Comparison of ENCODE assay signal across 16 cellular contexts in the genomic region with DNA sequence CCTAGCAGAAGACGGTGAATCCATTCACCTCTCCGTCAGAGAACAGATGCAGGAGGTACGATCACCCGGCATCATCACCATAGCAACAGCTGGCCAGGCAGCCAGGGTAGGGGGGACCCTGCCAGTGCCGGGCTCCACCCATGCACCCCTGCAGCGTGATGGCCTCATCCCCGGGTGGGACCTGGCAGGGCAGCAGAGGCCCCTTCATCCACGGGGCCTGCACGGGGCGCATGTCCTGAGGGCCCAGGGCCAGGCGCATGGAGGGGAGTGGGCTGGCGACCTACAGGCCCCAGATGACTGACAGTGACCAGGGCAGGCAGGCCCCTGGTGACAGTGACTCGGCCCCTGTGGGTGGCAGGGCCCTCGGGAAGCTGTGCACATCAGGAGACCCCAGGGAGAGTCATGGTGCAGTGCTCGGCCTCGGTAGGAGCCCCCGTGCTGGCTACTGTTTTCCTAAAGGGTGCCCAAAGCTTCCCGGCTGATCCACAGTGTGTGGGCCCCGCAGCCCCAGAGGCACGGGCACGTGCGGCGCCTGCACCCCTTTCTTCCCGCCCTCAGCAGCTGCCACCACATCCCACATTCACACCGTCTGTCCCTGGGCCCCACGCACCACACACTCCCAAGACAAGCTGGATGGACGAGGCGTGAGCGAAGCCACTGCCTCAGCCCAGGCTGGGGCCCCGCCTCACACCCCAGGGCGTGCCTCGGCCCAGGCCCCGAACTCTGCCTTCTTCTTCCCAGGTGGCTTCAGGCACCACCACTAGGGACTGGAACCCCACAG. TPM values are rescaled to one million over a fixed set of nuclear protein-coding genes. Genes with fewer than 3 reads are reported as not detected.
DNase-seq lines count a peak whose midpoint lies in the region; ATAC-seq lines count a peak whose summit lies in the region.
"Had no signal": no experiment of that assay in that cellular context is flagged by ENCODE, and none has a peak within 500 bp of the region (broad histone marks: within the 10 kb centered on the region; RNA-seq: fewer than 3 reads in every experiment).

No MANE protein-coding gene starts in this region.

- H4K91ac ChIP-seq in trophoblast cell (ENCODE audit: low read depth, low read length), result no peak overlapping the region

- no peaks in the 10 kb centered on the region for H3K9me3 ChIP-seq in CD4-positive, alpha-beta memory T cell (ENCODE audit: control insufficient read depth in 1 of 2, low read length in 2 of 2)
- H3K9me3 ChIP-seq in esophagus (ENCODE audit: control insufficient read depth in 2 of 2, insufficient read depth in 1 of 2, low read depth in 1 of 2, low read length in 1 of 2), result no peaks in the 10 kb centered on the region
- no peaks in the 10 kb centered on the region for H3K9me3 ChIP-seq in trophoblast cell (ENCODE audit: insufficient read depth, low read depth, low read length)

- peaks cover 9% of the 10 kb centered on the region for H3K79me1 ChIP-seq in trophoblast cell (ENCODE audit: low read length)

- H4K12ac ChIP-seq in trophoblast cell (ENCODE audit: low read depth, low read length), result no peak overlapping the region

- no peak overlapping the region for H2BK5ac ChIP-seq in trophoblast cell (ENCODE audit: low read depth, low read length, poor library complexity)

- H3K9me3 Mint-ChIP-seq in CD4-positive, alpha-beta memory T cell, result peaks cover 0 to 2% (median 0%) of the 10 kb centered on the region in 8 donors
- no peaks in the 10 kb centered on the region for H3K9me3 Mint-ChIP-seq in IgD-negative memory B cell

- ATAC-seq in GM19397 (IDR thresholded peaks at IDR 0.05; ENCODE audit: unreplicated experiment) (no peak), HG03039 (IDR thresholded peaks at IDR 0.05; ENCODE audit: unreplicated experiment) (no peak), GM19035 (IDR thresholded peaks at IDR 0.05; ENCODE audit: unreplicated experiment) (no peak)

- peaks cover 0 to 3% of the 10 kb centered on the region in 2 donors for H3K27me3 Mint-ChIP-seq in CD4-positive, alpha-beta memory T cell
- no peaks in the 10 kb centered on the region for H3K27me3 Mint-ChIP-seq in IgD-negative memory B cell

- no peak overlapping the region for H3K23ac ChIP-seq in trophoblast cell (ENCODE audit: low read length)

- H3K18ac ChIP-seq in trophoblast cell (ENCODE audit: low read length), result no peak overlapping the region

- peaks cover 22 to 68% (median 51%) of the 10 kb centered on the region in 4 donors for H3K4me1 Mint-ChIP-seq in CD4-positive, alpha-beta memory T cell
- H3K4me1 Mint-ChIP-seq in IgD-negative memory B cell, result peaks cover 16 to 21% (median 18%) of the 10 kb centered on the region in 3 donors

- DNase-seq in CD4-positive, alpha-beta memory T cell, result no peak
- DNase-seq in trophoblast cell (no peak), T-helper 1 cell (no peak)
- DNase-seq: NCI-H1436 treated with DMSO at 0.1 percent for 48 hours; NCI-H510A treated with DMSO at 0.1 percent for 48 hours; PC-9; retina; stimulated activated CD4-positive, alpha-beta T cell treated with anti-CD3 and anti-CD28 coated beads, Interleukin-4, amount 100 ng/mL, for 1 hour had no signal

- H4K8ac ChIP-seq in trophoblast cell (ENCODE audit: low read depth, low read length), result no peak overlapping the region

- WGBS in esophagus, 2 donors, result 65 to 72% methylated on average over 33 of the region's 33 CpGs
- WGBS in trophoblast cell (ENCODE audit: extremely low coverage, insufficient coverage, insufficient read length), result no CpG with 5 or more reads among the region's 33 CpGs

- H3K27me3 ChIP-seq in CD4-positive, alpha-beta memory T cell (ENCODE audit: insufficient read depth, low read length), result no peaks in the 10 kb centered on the region
- H3K27me3 ChIP-seq in esophagus (ENCODE audit: control insufficient read depth in 1 of 2, insufficient read depth in 2 of 2, low read length in 2 of 2), result no peaks in the 10 kb centered on the region
- no peaks in the 10 kb centered on the region for H3K27me3 ChIP-seq in trophoblast cell (ENCODE audit: insufficient read depth, low read length)

- peaks cover 65% of the 10 kb centered on the region for H3K4me1 ChIP-seq in CD4-positive, alpha-beta memory T cell (ENCODE audit: insufficient read depth, low read length)
- H3K4me1 ChIP-seq in esophagus (ENCODE audit: control insufficient read depth in 2 of 2, insufficient read depth in 2 of 2, low read length in 1 of 2) (peaks cover 22 to 48% of the 10 kb centered on the region in 2 donors), trophoblast cell (ENCODE audit: control insufficient read depth in 1 of 2, insufficient read depth in 2 of 2, low read length in 2 of 2) (peaks cover 7 to 10% of the 10 kb centered on the region in 2 experiments)

- H3K14ac ChIP-seq in trophoblast cell (ENCODE audit: low read length), result no peak overlapping the region

- peak overlapping the region; percentile 99 for H3K4ac ChIP-seq in trophoblast cell (ENCODE audit: low read depth, low read length)

- H3K36me3 ChIP-seq in CD4-positive, alpha-beta memory T cell (ENCODE audit: insufficient read depth, low read length), result peaks cover 14% of the 10 kb centered on the region
- peaks cover 0 to 19% of the 10 kb centered on the region in 2 donors for H3K36me3 ChIP-seq in esophagus (ENCODE audit: control insufficient read depth in 2 of 2, insufficient read depth in 2 of 2, low read length in 1 of 2)
- H3K36me3 ChIP-seq in trophoblast cell (ENCODE audit: control insufficient read depth in 1 of 2, insufficient read depth in 2 of 2, low read length in 2 of 2), result peaks cover 45 to 59% of the 10 kb centered on the region in 2 experiments

- no peak overlapping the region for H2BK12ac ChIP-seq in trophoblast cell (ENCODE audit: low read length)

- H3K27ac ChIP-seq in CD4-positive, alpha-beta memory T cell (ENCODE audit: low read depth, low read length), result peak overlapping the region; percentile 96
- H3K27ac ChIP-seq in esophagus (ENCODE audit: low read depth in 2 of 2, low read length in 1 of 2) (peak overlapping the region; percentile 85 to 96), trophoblast cell (ENCODE audit: low read depth, low read length) (no peak overlapping the region)
- H3K27ac ChIP-seq: KMS-11, PC-9 had no signal

- POLR2A ChIA-PET in CD4-positive, alpha-beta memory T cell (lab: Charles Lee; ENCODE audit: partially characterized antibody), result interaction anchor here (0.6 to 6.1 kb wide), 4 partner anchors 21 to 47 kb away, joined by 4 to 54 read pairs (median 30); a partner anchor contains a TSS

- intact Hi-C loops in CD4-positive, alpha-beta memory T cell (cut with micrococcal nuclease), result no loop called here

- H3K4me3 ChIP-seq in CD4-positive, alpha-beta memory T cell (ENCODE audit: low read length in 2 of 2), result no peak overlapping the region
- H3K4me3 ChIP-seq in esophagus (ENCODE audit: low read depth in 1 of 2, low read length in 2 of 2) (peak overlapping the region in 1 of 2 donors; percentile 12), trophoblast cell (ENCODE audit: low read depth, low read length) (no peak overlapping the region)
- H3K4me3 ChIP-seq: PC-9 had no signal

- peak overlapping the region; percentile 32 to 100 (median 71) for H3K27ac Mint-ChIP-seq in CD4-positive, alpha-beta memory T cell
- H3K27ac Mint-ChIP-seq in IgD-negative memory B cell, result peak overlapping the region in 2 of 3 donors; percentile 96 to 100

- H3K9ac ChIP-seq in trophoblast cell (ENCODE audit: low read length), result no peak overlapping the region
- H3K9ac ChIP-seq: KMS-11 had no signal

- H2BK120ac ChIP-seq in trophoblast cell (ENCODE audit: insufficient read depth, low read length, poor library complexity), result no peak overlapping the region

- H3K4me3 Mint-ChIP-seq in CD4-positive, alpha-beta memory T cell, result peak overlapping the region in 5 of 8 donors; percentile 21 to 63 (median 48)
- H3K4me3 Mint-ChIP-seq in IgD-negative memory B cell, result peak overlapping the region in 3 of 4 donors; percentile 82 to 94 (median 92)

- H2AFZ ChIP-seq in trophoblast cell (ENCODE audit: insufficient read depth, low read length, poor library complexity), result no peak overlapping the region
- H2AFZ ChIP-seq: PC-9 had no signal

- H2AK5ac ChIP-seq in trophoblast cell (ENCODE audit: low read length), result no peak overlapping the region

- peaks cover 3 to 43% of the 10 kb centered on the region in 2 donors for H3K36me3 Mint-ChIP-seq in CD4-positive, alpha-beta memory T cell
- peaks cover 5% of the 10 kb centered on the region for H3K36me3 Mint-ChIP-seq in IgD-negative memory B cell

- no peak overlapping the region for H3K4me2 ChIP-seq in trophoblast cell (ENCODE audit: low read length)
- H3K4me2 ChIP-seq: KMS-11, PC-9 had no signal

- H3K79me2 ChIP-seq in trophoblast cell (ENCODE audit: control insufficient read depth, insufficient read depth, low read length, poor library complexity), result peaks cover 66% of the 10 kb centered on the region

- CTCF ChIA-PET in CD4-positive, alpha-beta memory T cell (lab: Charles Lee; ENCODE audit: partially characterized antibody), result no interaction called here

RNA-seq across cellular contexts. Expression of a gene that starts 4.8 kb away (rescaled TPM):
- total RNA-seq in CD4-positive, alpha-beta memory T cell, result 100 to 1,000 TPM; 105 to 112 TPM
- 10 to 100 TPM; 82.3 to 95.6 TPM for polyA plus RNA-seq in CD4-positive, alpha-beta memory T cell
- 108 TPM for polyA plus RNA-seq in IgD-negative memory B cell
- polyA plus RNA-seq in esophagus, result 10 to 100 TPM; 38.4 to 61.5 TPM
- polyA plus RNA-seq in trophoblast cell (2013), result 70.7 and 73.5 TPM in 2 replicates

RNA-seq across cellular contexts. Expression of a gene that starts 17.9 kb away (rescaled TPM):
- 1 to 10 TPM; 2.9 to 3.4 TPM for total RNA-seq in CD4-positive, alpha-beta memory T cell
- 1 to 10 TPM; 2.0 to 2.1 TPM for polyA plus RNA-seq in CD4-positive, alpha-beta memory T cell
- polyA plus RNA-seq in IgD-negative memory B cell, result 1.7 TPM
- 1 to 10 TPM; 5.9 to 7.8 TPM for polyA plus RNA-seq in esophagus
- polyA plus RNA-seq in trophoblast cell (2013), result 15.0 and 16.0 TPM in 2 replicates

RNA-seq across cellular contexts. Expression of a gene that starts 18.6 kb away (rescaled TPM):
- 1 to 10 TPM; 1.8 to 1.9 TPM for total RNA-seq in CD4-positive, alpha-beta memory T cell
- not detected for polyA plus RNA-seq in CD4-positive, alpha-beta memory T cell
- not detected for polyA plus RNA-seq in IgD-negative memory B cell
- polyA plus RNA-seq in esophagus, result under 1 TPM; 0.53 to 0.86 TPM
- polyA plus RNA-seq in trophoblast cell (2013), result 0.47 and 0.48 TPM in 2 replicates
- total RNA-seq: G401, PC-9 had no signal

RNA-seq across cellular contexts. Expression of a gene that starts 24.9 kb away (rescaled TPM):
- total RNA-seq in CD4-positive, alpha-beta memory T cell, result 100 to 1,000 TPM in 1 of 2 experiments, 10 to 100 TPM in 1; 98.9 to 103 TPM
- polyA plus RNA-seq in CD4-positive, alpha-beta memory T cell, result 10 to 100 TPM; 31.6 to 58.4 TPM
- polyA plus RNA-seq in IgD-negative memory B cell, result 41.9 TPM
- 10 to 100 TPM; 35.6 to 56.1 TPM for polyA plus RNA-seq in esophagus
- 35.6 and 40.7 TPM in 2 replicates for polyA plus RNA-seq in trophoblast cell (2013)

RNA-seq across cellular contexts. Expression of a gene that starts 37.0 kb away (rescaled TPM):
- total RNA-seq in CD4-positive, alpha-beta memory T cell, result not detected
- not detected for polyA plus RNA-seq in CD4-positive, alpha-beta memory T cell
- polyA plus RNA-seq in IgD-negative memory B cell (not detected), esophagus (not detected)
- polyA plus RNA-seq in trophoblast cell (2013), result 0.04 TPM in 1 of 2 replicates, not detected in the other
- total RNA-seq: frontal cortex, G401, PC-9 had no signal
